ENCODE assay signal across 13 cellular contexts in the genomic region with DNA sequence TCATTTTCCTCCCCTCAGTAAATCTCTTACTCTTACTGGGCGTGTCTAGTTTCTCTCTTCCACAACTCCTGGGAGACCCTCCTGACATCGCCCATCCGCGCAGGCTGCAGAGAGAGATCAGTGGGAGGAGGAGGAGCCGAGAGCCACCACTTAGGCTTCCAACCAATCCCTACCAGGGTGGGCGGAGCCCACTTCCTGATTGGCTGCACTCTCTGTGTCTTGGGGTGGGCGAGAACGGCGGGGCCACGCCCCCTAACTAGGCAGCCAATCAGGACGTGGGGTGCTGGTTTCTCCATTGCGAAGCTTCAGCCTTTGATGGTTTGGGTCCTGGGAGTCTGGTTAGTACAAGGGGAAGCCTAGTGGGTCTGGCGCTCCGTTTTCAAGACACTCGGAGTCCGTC. TPM values are rescaled to one million over a fixed set of nuclear protein-coding genes. Genes with fewer than 3 reads are reported as not detected.
DNase-seq lines count a peak whose midpoint lies in the region; ATAC-seq and TF ChIP-seq lines count a peak whose summit lies in the region.
"Had no signal": no experiment of that assay in that cellular context is flagged by ENCODE, and none has a peak within 500 bp of the region (broad histone marks: within the 10 kb centered on the region; RNA-seq: fewer than 3 reads in every experiment).

Gene PMIS2 (plus strand): TSS at position 330 of the 400 bp plus-strand sequence. CDS start 87 bp downstream, outside the sequence.

- no peak within 1 kb of the TSS for H2BK20ac ChIP-seq in H9 (ENCODE audit: low read depth, low read length, poor library complexity, severe bottlenecking)

- no peak within 1 kb of the TSS for H4K91ac ChIP-seq in H9 (ENCODE audit: insufficient read length, low read depth, low read length)

- no peaks in the 10 kb centered on the region for H3K4me1 ChIP-seq in H9 (ENCODE audit: insufficient read depth, low read length)

- H3K36me3 Mint-ChIP-seq in H9 (ENCODE audit: insufficient read depth in 1 of 3, low read depth in 3 of 3), result no peaks in the 10 kb centered on the region
- H3K36me3 Mint-ChIP-seq in activated T-cell treated with anti-CD3 and anti-CD28 coated beads, Interleukin-2, amount 50 U/mL, for 4 hours (ENCODE audit: insufficient read depth), result no peaks in the 10 kb centered on the region
- H3K36me3 Mint-ChIP-seq in natural killer cell treated with Interleukin-12 subunit alpha and Interleukin-12 subunit beta and Interleukin-15 and Interleukin-18, amount 100 ng/mL, for 72 hours, result no peaks in the 10 kb centered on the region

- H2BK5ac ChIP-seq in H9 (ENCODE audit: insufficient read length, low read length), result no peak within 1 kb of the TSS

- H3K4ac ChIP-seq in H9 (ENCODE audit: low read depth, low read length), result no peak within 1 kb of the TSS

- no peak within 1 kb of the TSS for H2BK120ac ChIP-seq in H9 (ENCODE audit: low read depth, low read length, poor library complexity, severe bottlenecking)

- H3K27ac Mint-ChIP-seq in H9, result no peak within 1 kb of the TSS
- no peak within 1 kb of the TSS for H3K27ac Mint-ChIP-seq in natural killer cell treated with Interleukin-12 subunit alpha and Interleukin-12 subunit beta and Interleukin-15 and Interleukin-18, amount 100 ng/mL, for 72 hours

- no peak within 1 kb of the TSS for H3K14ac ChIP-seq in H9 (ENCODE audit: insufficient read depth, low read length)

- peaks cover 0 to 1% of the 10 kb centered on the region in 2 experiments; a peak in 2 of 5 replicates for H3K9me3 Mint-ChIP-seq in H9
- H3K9me3 Mint-ChIP-seq in activated T-cell treated with anti-CD3 and anti-CD28 coated beads, Interleukin-2, amount 50 U/mL, for 4 hours, result no peaks in the 10 kb centered on the region
- H3K9me3 Mint-ChIP-seq in natural killer cell treated with Interleukin-12 subunit alpha and Interleukin-12 subunit beta and Interleukin-15 and Interleukin-18, amount 100 ng/mL, for 72 hours, result no peaks in the 10 kb centered on the region
- H3K9me3 Mint-ChIP-seq: neural crest cell had no signal

- H3K79me2 ChIP-seq in H9 (ENCODE audit: insufficient read depth, low read length), result no peaks in the 10 kb centered on the region

- H3K27me3 ChIP-seq in H9 (ENCODE audit: insufficient read depth, low read length), result no peaks in the 10 kb centered on the region; the same call in 1 of the 2 replicates

- no peak within 1 kb of the TSS for H4K8ac ChIP-seq in H9 (replicated peaks; ENCODE audit: insufficient read length, low read depth, low read length)

- no peaks in the 10 kb centered on the region for H3K9me3 ChIP-seq in H9 (ENCODE audit: control insufficient read depth, low read depth, low read length)

- no peak within 1 kb of the TSS for H3K4me2 ChIP-seq in H9 (ENCODE audit: insufficient read depth, insufficient read length, low read length)
- H3K4me2 ChIP-seq: KMS-11 had no signal

- H3K9ac ChIP-seq in H9 (ENCODE audit: extremely low read depth, insufficient read length, low read length), result no peak within 1 kb of the TSS
- H3K9ac ChIP-seq: KMS-11 had no signal

- peaks cover 0 to 2% of the 10 kb centered on the region in 2 experiments; a peak in 1 of 4 replicates for H3K4me1 Mint-ChIP-seq in H9
- no peaks in the 10 kb centered on the region for H3K4me1 Mint-ChIP-seq in activated T-cell treated with anti-CD3 and anti-CD28 coated beads, Interleukin-2, amount 50 U/mL, for 4 hours (ENCODE audit: low read depth)
- no peaks in the 10 kb centered on the region for H3K4me1 Mint-ChIP-seq in natural killer cell treated with Interleukin-12 subunit alpha and Interleukin-12 subunit beta and Interleukin-15 and Interleukin-18, amount 100 ng/mL, for 72 hours (ENCODE audit: low read depth in 2 of 2)
- H3K4me1 Mint-ChIP-seq: neural crest cell had no signal

- H3K23ac ChIP-seq in H9 (ENCODE audit: insufficient read length, low read depth, low read length), result no peak within 1 kb of the TSS

- H2AFZ ChIP-seq in H9 (ENCODE audit: low read length), result no peak within 1 kb of the TSS

- no peak within 1 kb of the TSS for H2BK12ac ChIP-seq in H9 (ENCODE audit: insufficient read length, low read depth, low read length)

- H4K5ac ChIP-seq in H9 (ENCODE audit: insufficient read length, low read depth, low read length), result no peak within 1 kb of the TSS

- no peak within 1 kb of the TSS for H3K18ac ChIP-seq in H9 (ENCODE audit: insufficient read length, low read depth, low read length)

- no peaks in the 10 kb centered on the region for H3K23me2 ChIP-seq in H9 (ENCODE audit: insufficient read length, low read depth, low read length, poor library complexity, severe bottlenecking)

- H3K79me1 ChIP-seq in H9 (ENCODE audit: insufficient read depth, low read depth, low read length, poor library complexity, severe bottlenecking), result no peaks in the 10 kb centered on the region

- no peaks in the 10 kb centered on the region for H4K20me1 ChIP-seq in H9 (ENCODE audit: control insufficient read depth, insufficient read depth, insufficient read length)

- H3K27me3 Mint-ChIP-seq in H9 (ENCODE audit: low read depth), result peaks cover 57% of the 10 kb centered on the region
- peaks cover 13% of the 10 kb centered on the region for H3K27me3 Mint-ChIP-seq in activated T-cell treated with anti-CD3 and anti-CD28 coated beads, Interleukin-2, amount 50 U/mL, for 4 hours (ENCODE audit: low read depth)
- H3K27me3 Mint-ChIP-seq in natural killer cell treated with Interleukin-12 subunit alpha and Interleukin-12 subunit beta and Interleukin-15 and Interleukin-18, amount 100 ng/mL, for 72 hours, result peaks cover 17 to 20% of the 10 kb centered on the region in 2 donors

- no peak within 1 kb of the TSS for H3K56ac ChIP-seq in H9 (ENCODE audit: insufficient read length, low read depth, low read length)

- DNase-seq in NCI-H748 (lab: John Stamatoyannopoulos, UW; ENCODE audit: unreplicated experiment), result peak; percentile 59
- DNase-seq in NCI-H748 treated with DMSO at 0.1 percent for 48 hours (lab: John Stamatoyannopoulos, UW), result no peak
- peak; percentile 65 for DNase-seq in H9
- DNase-seq in activated T-cell treated with anti-CD3 and anti-CD28 coated beads, Interleukin-2, amount 50 U/mL, for 4 hours, result no peak
- no peak for DNase-seq in natural killer cell treated with Interleukin-12 subunit alpha and Interleukin-12 subunit beta and Interleukin-15 and Interleukin-18, amount 100 ng/mL, for 72 hours (ENCODE audit: low spot score)
- no peak for DNase-seq in AG08396 (ENCODE audit: low spot score)
- DNase-seq: small intestine had no signal

- no peak for TF ChIP-seq CTCF in H9 (conservative IDR thresholded peaks at IDR 0.05)

- H3T11ph ChIP-seq in H9 (ENCODE audit: low read length), result no peak within 1 kb of the TSS

- H2AK5ac ChIP-seq in H9 (ENCODE audit: insufficient read length, low read length), result no peak within 1 kb of the TSS

- H2BK15ac ChIP-seq in H9 (ENCODE audit: low read depth, low read length), result no peak within 1 kb of the TSS

- WGBS in H9 (ENCODE audit: extremely low coverage, insufficient read length, low lambda C conversion rate), result no CpG with 5 or more reads among the region's 16 CpGs

- peak; percentile 57 to 67 for ATAC-seq in activated T-cell treated with anti-CD3 and anti-CD28 coated beads, Interleukin-2, amount 50 U/mL, for 4 hours
- peak; percentile 59 to 70 for ATAC-seq in natural killer cell treated with Interleukin-12 subunit alpha and Interleukin-12 subunit beta and Interleukin-15 and Interleukin-18, amount 100 ng/mL, for 72 hours
- no peak for ATAC-seq in GM19035 (IDR thresholded peaks at IDR 0.05; ENCODE audit: unreplicated experiment)
- no peak for ATAC-seq in GM21737 (IDR thresholded peaks at IDR 0.05; ENCODE audit: unreplicated experiment)

- H3K27ac ChIP-seq in H9 (ENCODE audit: insufficient read length, low read depth, low read length), result no peak within 1 kb of the TSS
- H3K27ac ChIP-seq: KMS-11 had no signal

- H3K4me3 Mint-ChIP-seq in H9, result no peak within 1 kb of the TSS
- H3K4me3 Mint-ChIP-seq in activated T-cell treated with anti-CD3 and anti-CD28 coated beads, Interleukin-2, amount 50 U/mL, for 4 hours, result no peak within 1 kb of the TSS
- no peak within 1 kb of the TSS for H3K4me3 Mint-ChIP-seq in natural killer cell treated with Interleukin-12 subunit alpha and Interleukin-12 subunit beta and Interleukin-15 and Interleukin-18, amount 100 ng/mL, for 72 hours
- H3K4me3 Mint-ChIP-seq: neural crest cell had no signal

RNA-seq across cellular contexts. Expression of gene PMIS2, which starts in this region (rescaled TPM):
- total RNA-seq in H9 (2021), result not detected in 2 replicates
- not detected for total RNA-seq in activated T-cell treated with anti-CD3 and anti-CD28 coated beads, Interleukin-2, amount 50 U/mL, for 4 hours
- not detected for total RNA-seq in natural killer cell treated with Interleukin-12 subunit alpha and Interleukin-12 subunit beta and Interleukin-15 and Interleukin-18, amount 100 ng/mL, for 72 hours
- total RNA-seq: chondrocyte; neural crest cell; T-helper 1 cell treated with Interleukin-12 subunit alpha and Interleukin-12 subunit beta and Interleukin-4 antibody, amounts not matched to agents 30 ng/mL and 1 ng/mL, for 36 hours had no signal

Comparison
In these comparisons a context has a peak if more than half of its experiments do, and no peak if none do; other contexts are left out.
1. Peak in DNase-seq in H9; RNA of the gene not detected or under 1 TPM.
2. Peak in ATAC-seq in activated T-cell treated with anti-CD3 and anti-CD28 coated beads, Interleukin-2, amount 50 U/mL, for 4 hours; RNA of the gene not detected or under 1 TPM.
3. Peak in ATAC-seq in natural killer cell treated with Interleukin-12 subunit alpha and Interleukin-12 subunit beta and Interleukin-15 and Interleukin-18, amount 100 ng/mL, for 72 hours; RNA of the gene not detected or under 1 TPM.